In the genomic region with DNA sequence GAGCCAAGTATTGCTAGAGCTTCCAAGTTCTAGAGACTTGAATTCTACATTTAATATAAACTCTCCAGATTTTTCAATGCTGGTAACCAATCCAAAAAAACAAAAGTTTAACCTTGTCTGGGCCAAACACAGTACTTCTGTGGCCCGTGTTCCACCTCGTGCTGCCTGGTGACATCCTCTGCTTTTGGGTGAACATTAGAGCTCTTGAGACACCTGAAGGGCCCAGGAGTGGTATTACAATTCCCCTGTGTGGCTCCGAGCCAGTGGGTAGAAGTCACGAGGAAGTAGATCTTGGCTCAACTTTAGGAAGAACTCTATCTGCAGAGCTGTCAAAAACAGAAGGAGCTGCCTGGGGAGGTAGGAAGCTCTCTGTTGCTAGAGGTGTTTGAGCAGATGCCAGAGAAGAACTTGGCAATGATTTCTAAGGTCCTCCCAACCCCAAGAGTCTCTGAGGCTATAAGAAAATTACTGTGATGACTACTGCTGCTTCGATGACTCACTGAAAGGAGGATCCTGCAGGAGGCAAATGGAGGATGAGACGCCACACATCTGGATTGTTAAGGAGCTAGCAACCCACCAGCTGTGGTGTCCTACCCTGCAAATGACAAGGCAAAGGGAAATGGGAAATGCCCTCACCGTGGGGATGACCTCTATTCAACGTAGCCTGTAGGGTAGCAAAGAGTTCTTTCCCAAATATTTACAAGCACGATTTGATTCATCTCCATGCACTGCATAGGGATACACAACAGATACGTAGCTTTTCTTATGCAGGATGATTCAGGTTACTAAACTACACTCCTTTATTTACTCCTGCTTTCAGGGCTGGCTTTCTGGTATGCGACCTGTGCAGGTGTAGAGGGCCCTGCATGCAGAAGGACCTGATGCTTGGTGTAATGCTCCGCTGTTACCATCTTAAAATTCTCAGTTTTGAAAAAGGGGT, we compare ENCODE assay signal across 13 cellular contexts. TPM values are rescaled to one million over a fixed set of nuclear protein-coding genes. Genes with fewer than 3 reads are reported as not detected.
DNase-seq lines count a peak whose midpoint lies in the region; ATAC-seq and TF ChIP-seq lines count a peak whose summit lies in the region.
"Had no signal": no experiment of that assay in that cellular context is flagged by ENCODE, and none has a peak within 500 bp of the region (broad histone marks: within the 10 kb centered on the region; RNA-seq: fewer than 3 reads in every experiment).

No MANE protein-coding gene starts in this region.

- no peak overlapping the region for H3K27ac Mint-ChIP-seq in CD4-positive, alpha-beta T cell
- H3K27ac Mint-ChIP-seq in stimulated activated naive B cell treated with anti-CD40 and anti-IgM and Interleukin-4, amounts not matched to agents 10 μg/mL and 1 μg/mL and 100 μg/mL, for 72 hours = no peak overlapping the region
- H3K27ac Mint-ChIP-seq: memory B cell had no signal

- no peak for TF ChIP-seq CTCF in CD4-positive, alpha-beta T cell (IDR thresholded peaks at IDR 0.05)

- peaks cover 3% of the 10 kb centered on the region for H3K9me3 Mint-ChIP-seq in CD4-positive, alpha-beta T cell
- H3K9me3 Mint-ChIP-seq in stimulated activated naive B cell treated with anti-CD40 and anti-IgM and Interleukin-4, amounts not matched to agents 10 μg/mL and 1 μg/mL and 100 μg/mL, for 72 hours = no peaks in the 10 kb centered on the region

- peaks cover 4% of the 10 kb centered on the region for H3K27me3 Mint-ChIP-seq in CD4-positive, alpha-beta T cell
- H3K27me3 Mint-ChIP-seq in stimulated activated naive B cell treated with anti-CD40 and anti-IgM and Interleukin-4, amounts not matched to agents 10 μg/mL and 1 μg/mL and 100 μg/mL, for 72 hours = peaks cover 13 to 14% of the 10 kb centered on the region in 2 donors
- H3K27me3 Mint-ChIP-seq: memory B cell had no signal

- CTCF ChIA-PET in CD4-positive, alpha-beta T cell (lab: Charles Lee) = no interaction called here

- H3K27me3 ChIP-seq in CD4-positive, alpha-beta T cell (ENCODE audit: control insufficient read depth, insufficient read depth, low read length) = no peaks in the 10 kb centered on the region
- H3K27me3 ChIP-seq: adrenal gland had no signal

- no peaks in the 10 kb centered on the region for H3K36me3 Mint-ChIP-seq in CD4-positive, alpha-beta T cell (ENCODE audit: low read depth)
- H3K36me3 Mint-ChIP-seq in stimulated activated naive B cell treated with anti-CD40 and anti-IgM and Interleukin-4, amounts not matched to agents 10 μg/mL and 1 μg/mL and 100 μg/mL, for 72 hours = no peaks in the 10 kb centered on the region
- H3K36me3 Mint-ChIP-seq: memory B cell had no signal

- no peaks in the 10 kb centered on the region for H3K9me3 ChIP-seq in CD4-positive, alpha-beta T cell (ENCODE audit: control insufficient read depth, low read length)
- H3K9me3 ChIP-seq: adrenal gland had no signal

- no peak for ATAC-seq in CD4-positive, alpha-beta T cell (ENCODE audit: poor library complexity)
- no peak for ATAC-seq in stimulated activated naive B cell treated with anti-CD40 and anti-IgM and Interleukin-4, amounts not matched to agents 10 μg/mL and 1 μg/mL and 100 μg/mL, for 72 hours (replicated peaks)

- no peak overlapping the region for H3K27ac ChIP-seq in CD4-positive, alpha-beta T cell (ENCODE audit: low read depth, low read length)
- H3K27ac ChIP-seq: adrenal gland, C4-2B, SK-N-MC had no signal

- intact Hi-C loops in CD4-positive, alpha-beta T cell (cut with DNase I, micrococcal nuclease) = no loop called here

- POLR2A ChIA-PET in CD4-positive, alpha-beta T cell (lab: Charles Lee) = no interaction called here

- DNase-seq in GM04504 (ENCODE audit: low read depth) = peak; percentile 40
- peak; percentile 86 for DNase-seq in RPMI7951 (ENCODE audit: low read depth)
- peak; percentile 34 for DNase-seq in inferior parietal cortex (ENCODE audit: extremely low spot score)
- peak; percentile 61 for DNase-seq in stromal cell of bone marrow (ENCODE audit: low read depth)
- no peak for DNase-seq in CD4-positive, alpha-beta T cell
- DNase-seq in putamen (ENCODE audit: low spot score) = no peak
- DNase-seq in stimulated activated naive B cell treated with anti-CD40 and anti-IgM and Interleukin-4, amounts not matched to agents 10 μg/mL and 1 μg/mL and 100 μg/mL, for 72 hours = no peak
- DNase-seq: activated CD4-positive, alpha-beta T cell treated with anti-CD3 and anti-CD28 coated beads, Interleukin-2, amount 50 U/mL, for 48 hours; adrenal gland; stimulated activated CD4-positive, alpha-beta T cell treated with anti-CD3 and anti-CD28 coated beads, Interleukin-12 subunit alpha, Interleukin-12 subunit beta, amount 100 ng/mL, for 4 hours had no signal

- no peaks in the 10 kb centered on the region for H3K4me1 Mint-ChIP-seq in CD4-positive, alpha-beta T cell (ENCODE audit: low read depth)
- no peaks in the 10 kb centered on the region for H3K4me1 Mint-ChIP-seq in stimulated activated naive B cell treated with anti-CD40 and anti-IgM and Interleukin-4, amounts not matched to agents 10 μg/mL and 1 μg/mL and 100 μg/mL, for 72 hours
- H3K4me1 Mint-ChIP-seq: memory B cell had no signal

- H3K4me3 Mint-ChIP-seq in CD4-positive, alpha-beta T cell = no peak overlapping the region
- no peak overlapping the region for H3K4me3 Mint-ChIP-seq in stimulated activated naive B cell treated with anti-CD40 and anti-IgM and Interleukin-4, amounts not matched to agents 10 μg/mL and 1 μg/mL and 100 μg/mL, for 72 hours
- H3K4me3 Mint-ChIP-seq: memory B cell had no signal

RNA-seq across cellular contexts. Expression of gene GAS7, which starts 45.8 kb away (rescaled TPM):
- 18.1 and 20.3 TPM in 2 replicates for total RNA-seq in RPMI7951 (2014; rRNA removed; shearing (Covaris generic))
- total RNA-seq in CD4-positive, alpha-beta T cell = 1 to 10 TPM; 1.8 to 3.4 TPM

Comparison
In these comparisons a context has a peak if more than half of its experiments do, and no peak if none do; other contexts are left out.
1. DNase-seq: peak in GM04504 (single experiment), RPMI7951 (single experiment), inferior parietal cortex (single experiment) and stromal cell of bone marrow (single experiment); none in CD4-positive, alpha-beta T cell (0 of 10), putamen (single experiment) and stimulated activated naive B cell treated with anti-CD40 and anti-IgM and Interleukin-4, amounts not matched to agents 10 μg/mL and 1 μg/mL and 100 μg/mL, for 72 hours (single experiment).